ENCODE assay signal across 30 cellular contexts in genomic region chr1:229153955-229154548, GRCh38.
"Had no signal": no experiment of that assay in that cellular context is flagged by ENCODE, and none has a peak within 500 bp of the region (broad histone marks: within the 10 kb centered on the region; RNA-seq: fewer than 3 reads in every experiment).

No MANE protein-coding gene starts in this region.

- FAIRE-seq: pancreas, TTC549, urothelium cell line had no signal

- H3K9me3 Mint-ChIP-seq: activated CD4-positive, alpha-beta T cell treated with anti-CD3 and anti-CD28 coated beads, Interleukin-2, amount 10 ng/mL, durations not matched to agents 7 days and 5 days; activated CD8-positive, alpha-beta T cell treated with anti-CD3 and anti-CD28 coated beads for 36 hours; activated naive CD8-positive, alpha-beta T cell treated with anti-CD3 and anti-CD28 coated beads, Interleukin-2, amount 50 U/mL, for 24 hours; activated T-helper 1 cell treated with anti-CD3 and anti-CD28 coated beads, Interleukin-12 subunit alpha, Interleukin-12 subunit beta, Interleukin-2, Interleukin-4 antibody, amounts not matched to agents 30 ng/mL and 10 ng/mL and 1 ng/mL, durations not matched to agents 14 hours and 24 hours and 36 hours; natural killer cell treated with Interleukin-12 subunit alpha and Interleukin-12 subunit beta and Interleukin-15 and Interleukin-18, amount 100 ng/mL, for 72 hours; stimulated activated naive CD8-positive, alpha-beta T cell treated with anti-CD3 and anti-CD28 coated beads, Interleukin-15, Interleukin-2, amounts not matched to agents 100 ng/mL and 50 ng/mL, for 24 hours had no signal

- H3K36me3 ChIP-seq: neutrophil, pancreas, suprapubic skin, tibial nerve, WERI-Rb-1 had no signal

- H3K4me3 ChIP-seq: pancreas, psoas muscle, suprapubic skin, tibial nerve had no signal

- DNase-seq: activated CD4-positive, alpha-beta T cell treated with anti-CD3 and anti-CD28 coated beads, Interleukin-2, amount 10 ng/mL, durations not matched to agents 7 days and 5 days; activated CD4-positive, CD25-positive, alpha-beta regulatory T cell treated with anti-CD3 and anti-CD28 coated beads, Interleukin-2, amount 50 U/mL, for 72 hours; activated CD8-positive, alpha-beta memory T cell treated with anti-CD3 and anti-CD28 coated beads, Interleukin-2, amount 10 ng/mL, durations not matched to agents 7 days and 5 days; activated CD8-positive, alpha-beta T cell treated with anti-CD3 and anti-CD28 coated beads for 36 hours; activated gamma-delta T cell; activated naive CD4-positive, alpha-beta T cell treated with anti-CD3 and anti-CD28 coated beads, Interleukin-2, amount 50 U/mL, for 16 hours; activated naive CD8-positive, alpha-beta T cell treated with anti-CD3 and anti-CD28 coated beads, Interleukin-2, amount 50 U/mL, for 24 hours; activated T-cell treated with anti-CD3 and anti-CD28 coated beads for 4 hours; anterior cingulate cortex; effector CD4-positive, alpha-beta T cell; foreskin keratinocyte; kidney glomerular epithelial cell; left ventricle myocardium superior; midbrain; pancreas; psoas muscle; right cardiac atrium; stimulated activated CD4-positive, alpha-beta T cell treated with anti-CD3 and anti-CD28 coated beads, Interleukin-12 subunit alpha, Interleukin-12 subunit beta, amount 100 ng/mL, for 4 hours; stimulated activated CD4-positive, alpha-beta T cell treated with anti-CD3 and anti-CD28 coated beads, Interleukin-4, amount 100 ng/mL, for 4 hours; T-helper 2 cell; WERI-Rb-1 had no signal

- H3K4me3 Mint-ChIP-seq: activated CD4-positive, alpha-beta T cell treated with anti-CD3 and anti-CD28 coated beads, Interleukin-2, amount 10 ng/mL, durations not matched to agents 7 days and 5 days; activated CD8-positive, alpha-beta memory T cell treated with anti-CD3 and anti-CD28 coated beads, Interleukin-2, amount 10 ng/mL, durations not matched to agents 7 days and 5 days; activated CD8-positive, alpha-beta T cell treated with anti-CD3 and anti-CD28 coated beads for 36 hours; activated naive CD8-positive, alpha-beta T cell treated with anti-CD3 and anti-CD28 coated beads, Interleukin-2, amount 50 U/mL, for 24 hours; activated T-helper 1 cell treated with anti-CD3 and anti-CD28 coated beads, Interleukin-12 subunit alpha, Interleukin-12 subunit beta, Interleukin-2, Interleukin-4 antibody, amounts not matched to agents 30 ng/mL and 10 ng/mL and 1 ng/mL, durations not matched to agents 14 hours and 24 hours and 36 hours; brain; natural killer cell treated with Interleukin-12 subunit alpha and Interleukin-12 subunit beta and Interleukin-15 and Interleukin-18, amount 100 ng/mL, for 72 hours; stimulated activated naive CD8-positive, alpha-beta T cell treated with anti-CD3 and anti-CD28 coated beads, Interleukin-15, Interleukin-2, amounts not matched to agents 100 ng/mL and 50 ng/mL, for 24 hours had no signal

- H3K27me3 ChIP-seq: pancreas, suprapubic skin, tibial nerve had no signal

- H3K27ac ChIP-seq: foreskin keratinocyte, neutrophil, pancreas, psoas muscle, suprapubic skin, tibial nerve, WERI-Rb-1 had no signal

- H3K36me3 Mint-ChIP-seq: activated CD8-positive, alpha-beta memory T cell treated with anti-CD3 and anti-CD28 coated beads, Interleukin-2, amount 10 ng/mL, durations not matched to agents 7 days and 5 days; brain; natural killer cell treated with Interleukin-12 subunit alpha and Interleukin-12 subunit beta and Interleukin-15 and Interleukin-18, amount 100 ng/mL, for 72 hours had no signal

- H3K9me3 ChIP-seq: neutrophil, pancreas, psoas muscle, suprapubic skin had no signal

- ATAC-seq: activated CD8-positive, alpha-beta memory T cell treated with anti-CD3 and anti-CD28 coated beads, Interleukin-2, amount 10 ng/mL, durations not matched to agents 7 days and 5 days; activated CD8-positive, alpha-beta T cell treated with anti-CD3 and anti-CD28 coated beads for 36 hours; activated naive CD8-positive, alpha-beta T cell treated with anti-CD3 and anti-CD28 coated beads, Interleukin-2, amount 50 U/mL, for 24 hours; foreskin keratinocyte; left ventricle myocardium superior; natural killer cell treated with Interleukin-12 subunit alpha and Interleukin-12 subunit beta and Interleukin-15 and Interleukin-18, amount 100 ng/mL, for 72 hours; pancreas; psoas muscle; right cardiac atrium had no signal

- H3K4me1 ChIP-seq: foreskin keratinocyte, pancreas, psoas muscle, suprapubic skin had no signal

- H3K27me3 Mint-ChIP-seq: activated CD4-positive, alpha-beta T cell treated with anti-CD3 and anti-CD28 coated beads, Interleukin-2, amount 10 ng/mL, durations not matched to agents 7 days and 5 days; activated CD8-positive, alpha-beta T cell treated with anti-CD3 and anti-CD28 coated beads for 36 hours; activated naive CD8-positive, alpha-beta T cell treated with anti-CD3 and anti-CD28 coated beads, Interleukin-2, amount 50 U/mL, for 24 hours; stimulated activated naive CD8-positive, alpha-beta T cell treated with anti-CD3 and anti-CD28 coated beads, Interleukin-15, Interleukin-2, amounts not matched to agents 100 ng/mL and 50 ng/mL, for 24 hours had no signal
